Comparison of ENCODE assay signal across 2 cellular contexts in the genomic region with DNA sequence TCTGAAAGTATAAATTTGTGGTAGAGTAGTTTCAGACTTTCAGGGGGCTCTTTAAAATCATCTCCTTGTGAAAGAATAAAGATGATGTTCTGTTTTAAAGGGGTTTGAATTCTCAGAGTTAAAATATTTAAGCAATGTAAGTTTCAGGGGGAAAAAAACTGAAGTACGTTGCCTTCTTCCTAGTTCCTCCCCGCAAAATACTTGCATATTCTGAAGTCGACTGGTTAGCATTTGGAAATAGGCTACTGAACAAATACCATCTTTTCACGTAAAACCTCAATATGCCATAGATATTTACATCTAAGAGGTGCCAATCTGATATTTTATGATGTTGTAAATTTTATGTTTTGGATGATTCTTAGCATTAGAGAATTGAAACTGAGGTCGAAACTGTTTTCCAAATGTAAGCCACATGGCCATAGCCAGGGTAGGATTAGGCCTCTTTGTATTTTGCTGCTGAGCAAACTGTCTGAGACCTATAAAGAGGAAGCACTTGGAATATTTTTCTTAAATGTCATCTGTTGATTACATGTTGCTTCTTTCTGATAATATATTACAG.
TF ChIP-seq lines count a peak whose summit lies in the region.

No MANE protein-coding gene starts in this region.

TF ChIP-seq in GM23338, 12 proteins besides CTCF, POLR2A, EP300 and RAD21:
- TF ChIP-seq, protein P1, sequence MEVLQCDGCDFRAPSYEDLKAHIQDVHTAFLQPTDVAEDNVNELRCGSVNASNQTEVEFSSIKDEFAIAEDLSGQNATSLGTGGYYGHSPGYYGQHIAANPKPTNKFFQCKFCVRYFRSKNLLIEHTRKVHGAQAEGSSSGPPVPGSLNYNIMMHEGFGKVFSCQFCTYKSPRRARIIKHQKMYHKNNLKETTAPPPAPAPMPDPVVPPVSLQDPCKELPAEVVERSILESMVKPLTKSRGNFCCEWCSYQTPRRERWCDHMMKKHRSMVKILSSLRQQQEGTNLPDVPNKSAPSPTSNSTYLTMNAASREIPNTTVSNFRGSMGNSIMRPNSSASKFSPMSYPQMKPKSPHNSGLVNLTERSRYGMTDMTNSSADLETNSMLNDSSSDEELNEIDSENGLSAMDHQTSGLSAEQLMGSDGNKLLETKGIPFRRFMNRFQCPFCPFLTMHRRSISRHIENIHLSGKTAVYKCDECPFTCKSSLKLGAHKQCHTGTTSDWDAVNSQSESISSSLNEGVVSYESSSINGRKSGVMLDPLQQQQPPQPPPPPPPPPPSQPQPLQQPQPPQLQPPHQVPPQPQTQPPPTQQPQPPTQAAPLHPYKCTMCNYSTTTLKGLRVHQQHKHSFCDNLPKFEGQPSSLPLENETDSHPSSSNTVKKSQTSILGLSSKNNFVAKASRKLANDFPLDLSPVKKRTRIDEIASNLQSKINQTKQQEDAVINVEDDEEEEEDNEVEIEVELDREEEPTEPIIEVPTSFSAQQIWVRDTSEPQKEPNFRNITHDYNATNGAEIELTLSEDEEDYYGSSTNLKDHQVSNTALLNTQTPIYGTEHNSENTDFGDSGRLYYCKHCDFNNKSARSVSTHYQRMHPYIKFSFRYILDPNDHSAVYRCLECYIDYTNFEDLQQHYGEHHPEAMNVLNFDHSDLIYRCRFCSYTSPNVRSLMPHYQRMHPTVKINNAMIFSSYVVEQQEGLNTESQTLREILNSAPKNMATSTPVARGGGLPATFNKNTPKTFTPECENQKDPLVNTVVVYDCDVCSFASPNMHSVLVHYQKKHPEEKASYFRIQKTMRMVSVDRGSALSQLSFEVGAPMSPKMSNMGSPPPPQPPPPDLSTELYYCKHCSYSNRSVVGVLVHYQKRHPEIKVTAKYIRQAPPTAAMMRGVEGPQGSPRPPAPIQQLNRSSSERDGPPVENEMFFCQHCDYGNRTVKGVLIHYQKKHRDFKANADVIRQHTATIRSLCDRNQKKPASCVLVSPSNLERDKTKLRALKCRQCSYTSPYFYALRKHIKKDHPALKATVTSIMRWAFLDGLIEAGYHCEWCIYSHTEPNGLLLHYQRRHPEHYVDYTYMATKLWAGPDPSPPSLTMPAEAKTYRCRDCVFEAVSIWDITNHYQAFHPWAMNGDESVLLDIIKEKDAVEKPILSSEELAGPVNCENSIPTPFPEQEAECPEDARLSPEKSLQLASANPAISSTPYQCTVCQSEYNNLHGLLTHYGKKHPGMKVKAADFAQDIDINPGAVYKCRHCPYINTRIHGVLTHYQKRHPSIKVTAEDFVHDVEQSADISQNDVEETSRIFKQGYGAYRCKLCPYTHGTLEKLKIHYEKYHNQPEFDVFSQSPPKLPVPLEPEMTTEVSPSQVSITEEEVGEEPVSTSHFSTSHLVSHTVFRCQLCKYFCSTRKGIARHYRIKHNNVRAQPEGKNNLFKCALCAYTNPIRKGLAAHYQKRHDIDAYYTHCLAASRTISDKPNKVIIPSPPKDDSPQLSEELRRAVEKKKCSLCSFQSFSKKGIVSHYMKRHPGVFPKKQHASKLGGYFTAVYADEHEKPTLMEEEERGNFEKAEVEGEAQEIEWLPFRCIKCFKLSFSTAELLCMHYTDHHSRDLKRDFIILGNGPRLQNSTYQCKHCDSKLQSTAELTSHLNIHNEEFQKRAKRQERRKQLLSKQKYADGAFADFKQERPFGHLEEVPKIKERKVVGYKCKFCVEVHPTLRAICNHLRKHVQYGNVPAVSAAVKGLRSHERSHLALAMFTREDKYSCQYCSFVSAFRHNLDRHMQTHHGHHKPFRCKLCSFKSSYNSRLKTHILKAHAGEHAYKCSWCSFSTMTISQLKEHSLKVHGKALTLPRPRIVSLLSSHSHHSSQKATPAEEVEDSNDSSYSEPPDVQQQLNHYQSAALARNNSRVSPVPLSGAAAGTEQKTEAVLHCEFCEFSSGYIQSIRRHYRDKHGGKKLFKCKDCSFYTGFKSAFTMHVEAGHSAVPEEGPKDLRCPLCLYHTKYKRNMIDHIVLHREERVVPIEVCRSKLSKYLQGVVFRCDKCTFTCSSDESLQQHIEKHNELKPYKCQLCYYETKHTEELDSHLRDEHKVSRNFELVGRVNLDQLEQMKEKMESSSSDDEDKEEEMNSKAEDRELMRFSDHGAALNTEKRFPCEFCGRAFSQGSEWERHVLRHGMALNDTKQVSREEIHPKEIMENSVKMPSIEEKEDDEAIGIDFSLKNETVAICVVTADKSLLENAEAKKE (CRISPR knock-in tag; IDR thresholded peaks at IDR 0.05): no peak
- TF ChIP-seq EZH2 (IDR thresholded peaks at IDR 0.05; ENCODE audit: low read depth, unreplicated experiment): no peak
- no peak for TF ChIP-seq EZH2phosphoT487 (IDR thresholded peaks at IDR 0.05; ENCODE audit: unreplicated experiment)
- TF ChIP-seq POLR2AphosphoS5 (IDR thresholded peaks at IDR 0.05; ENCODE audit: low read depth): no peak
- TF ChIP-seq, protein P2, sequence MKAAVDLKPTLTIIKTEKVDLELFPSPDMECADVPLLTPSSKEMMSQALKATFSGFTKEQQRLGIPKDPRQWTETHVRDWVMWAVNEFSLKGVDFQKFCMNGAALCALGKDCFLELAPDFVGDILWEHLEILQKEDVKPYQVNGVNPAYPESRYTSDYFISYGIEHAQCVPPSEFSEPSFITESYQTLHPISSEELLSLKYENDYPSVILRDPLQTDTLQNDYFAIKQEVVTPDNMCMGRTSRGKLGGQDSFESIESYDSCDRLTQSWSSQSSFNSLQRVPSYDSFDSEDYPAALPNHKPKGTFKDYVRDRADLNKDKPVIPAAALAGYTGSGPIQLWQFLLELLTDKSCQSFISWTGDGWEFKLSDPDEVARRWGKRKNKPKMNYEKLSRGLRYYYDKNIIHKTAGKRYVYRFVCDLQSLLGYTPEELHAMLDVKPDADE (IDR thresholded peaks at IDR 0.05): no peak
- TF ChIP-seq ZNF331 (CRISPR knock-in tag; IDR thresholded peaks at IDR 0.05; ENCODE audit: low read depth): no peak

TF ChIP-seq in WTC11, 78 proteins besides CTCF, POLR2A, EP300 and RAD21 (continued from another document):
- TF ChIP-seq, protein P3, sequence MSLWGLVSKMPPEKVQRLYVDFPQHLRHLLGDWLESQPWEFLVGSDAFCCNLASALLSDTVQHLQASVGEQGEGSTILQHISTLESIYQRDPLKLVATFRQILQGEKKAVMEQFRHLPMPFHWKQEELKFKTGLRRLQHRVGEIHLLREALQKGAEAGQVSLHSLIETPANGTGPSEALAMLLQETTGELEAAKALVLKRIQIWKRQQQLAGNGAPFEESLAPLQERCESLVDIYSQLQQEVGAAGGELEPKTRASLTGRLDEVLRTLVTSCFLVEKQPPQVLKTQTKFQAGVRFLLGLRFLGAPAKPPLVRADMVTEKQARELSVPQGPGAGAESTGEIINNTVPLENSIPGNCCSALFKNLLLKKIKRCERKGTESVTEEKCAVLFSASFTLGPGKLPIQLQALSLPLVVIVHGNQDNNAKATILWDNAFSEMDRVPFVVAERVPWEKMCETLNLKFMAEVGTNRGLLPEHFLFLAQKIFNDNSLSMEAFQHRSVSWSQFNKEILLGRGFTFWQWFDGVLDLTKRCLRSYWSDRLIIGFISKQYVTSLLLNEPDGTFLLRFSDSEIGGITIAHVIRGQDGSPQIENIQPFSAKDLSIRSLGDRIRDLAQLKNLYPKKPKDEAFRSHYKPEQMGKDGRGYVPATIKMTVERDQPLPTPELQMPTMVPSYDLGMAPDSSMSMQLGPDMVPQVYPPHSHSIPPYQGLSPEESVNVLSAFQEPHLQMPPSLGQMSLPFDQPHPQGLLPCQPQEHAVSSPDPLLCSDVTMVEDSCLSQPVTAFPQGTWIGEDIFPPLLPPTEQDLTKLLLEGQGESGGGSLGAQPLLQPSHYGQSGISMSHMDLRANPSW (CRISPR knock-in tag; conservative IDR thresholded peaks at IDR 0.05; ENCODE audit: low read depth): no peak
- TF ChIP-seq ZNF232 (CRISPR knock-in tag; IDR thresholded peaks at IDR 0.05): no peak
- TF ChIP-seq ZBTB21 (CRISPR knock-in tag; IDR thresholded peaks at IDR 0.05; ENCODE audit: borderline replicate concordance): no peak
- no peak for TF ChIP-seq CBFB (CRISPR knock-in tag; IDR thresholded peaks at IDR 0.05; ENCODE audit: low read depth)
